Comparison of ENCODE assay signal across 21 cellular contexts in genomic region chrX:111322231-111322855, GRCh38. TPM values are rescaled to one million over a fixed set of nuclear protein-coding genes. Genes with fewer than 3 reads are reported as not detected.
"Had no signal": no experiment of that assay in that cellular context is flagged by ENCODE, and none has a peak within 500 bp of the region (broad histone marks: within the 10 kb centered on the region; RNA-seq: fewer than 3 reads in every experiment).

No MANE protein-coding gene starts in this region.

- ATAC-seq: body of pancreas; lower lobe of right lung; mucosa of descending colon; naive thymus-derived CD8-positive, alpha-beta T cell; sciatic nerve; WTC11 had no signal

- DNase-seq: activated CD4-positive, alpha-beta T cell treated with anti-CD3 and anti-CD28 coated beads for 48 hours; activated naive CD4-positive, alpha-beta T cell treated with Interleukin-2 at 50 U/mL for 16 hours; body of pancreas; central memory CD4-positive, alpha-beta T cell; cortex of kidney; effector memory CD4-positive, alpha-beta T cell; lower lobe of right lung; mucosa of descending colon; naive thymus-derived CD8-positive, alpha-beta T cell; nucleus accumbens; stimulated activated CD4-positive, alpha-beta T cell treated with anti-CD3 and anti-CD28 coated beads, Interleukin-12 subunit alpha, Interleukin-12 subunit beta, amount 100 ng/mL, for 4 hours; stimulated activated naive CD4-positive, alpha-beta T cell; substantia nigra had no signal

- H3K27ac Mint-ChIP-seq: activated T-helper 1 cell treated with anti-CD3 and anti-CD28 coated beads, Interleukin-12 subunit alpha, Interleukin-12 subunit beta, Interleukin-2, Interleukin-4 antibody, amounts not matched to agents 30 ng/mL and 10 ng/mL and 1 ng/mL, durations not matched to agents 14 hours and 24 hours and 36 hours; naive thymus-derived CD8-positive, alpha-beta T cell; T-helper 1 cell treated with Interleukin-12 subunit alpha and Interleukin-12 subunit beta and Interleukin-4 antibody, amounts not matched to agents 30 μg/mL and 1 μg/mL, for 36 hours; type B pancreatic cell; WTC11 had no signal

- H3K4me3 ChIP-seq: body of pancreas, hepatocyte, lower lobe of right lung, mucosa of descending colon, prostate gland had no signal

- H3K27ac ChIP-seq: body of pancreas, epithelial cell of prostate, hepatocyte, lower lobe of right lung, prostate gland had no signal

- H3K4me3 Mint-ChIP-seq: activated T-helper 1 cell treated with anti-CD3 and anti-CD28 coated beads, Interleukin-12 subunit alpha, Interleukin-12 subunit beta, Interleukin-2, Interleukin-4 antibody, amounts not matched to agents 30 ng/mL and 10 ng/mL and 1 ng/mL, durations not matched to agents 14 hours and 24 hours and 36 hours; naive thymus-derived CD8-positive, alpha-beta T cell; T-helper 1 cell treated with Interleukin-12 subunit alpha and Interleukin-12 subunit beta and Interleukin-4 antibody, amounts not matched to agents 30 μg/mL and 1 μg/mL, for 36 hours; type B pancreatic cell; WTC11 had no signal

- H3K4me1 Mint-ChIP-seq: naive thymus-derived CD8-positive, alpha-beta T cell had no signal

- H3K9me3 ChIP-seq: body of pancreas, lower lobe of right lung, mucosa of descending colon, prostate gland had no signal

- H3K27me3 ChIP-seq: body of pancreas had no signal

- H3K9me3 Mint-ChIP-seq: activated T-helper 1 cell treated with anti-CD3 and anti-CD28 coated beads, Interleukin-12 subunit alpha, Interleukin-12 subunit beta, Interleukin-2, Interleukin-4 antibody, amounts not matched to agents 30 ng/mL and 10 ng/mL and 1 ng/mL, durations not matched to agents 14 hours and 24 hours and 36 hours; T-helper 1 cell treated with Interleukin-12 subunit alpha and Interleukin-12 subunit beta and Interleukin-4 antibody, amounts not matched to agents 30 μg/mL and 1 μg/mL, for 36 hours; type B pancreatic cell; WTC11 had no signal

- H3K36me3 ChIP-seq: lower lobe of right lung, prostate gland had no signal

- H3K79me2 ChIP-seq: hepatocyte had no signal

- H3K4me2 ChIP-seq: hepatocyte had no signal

- H2AFZ ChIP-seq: hepatocyte had no signal

- H3K4me1 ChIP-seq: body of pancreas, lower lobe of right lung, prostate gland had no signal

- H3K36me3 Mint-ChIP-seq: naive thymus-derived CD8-positive, alpha-beta T cell; type B pancreatic cell; WTC11 had no signal

RNA-seq across cellular contexts. Expression of gene CAPN6, which starts 52.1 kb away (rescaled TPM):
- total RNA-seq: activated T-helper 1 cell treated with anti-CD3 and anti-CD28 coated beads, Interleukin-12 subunit alpha, Interleukin-12 subunit beta, Interleukin-2, Interleukin-4 antibody, amounts not matched to agents 30 ng/mL and 10 ng/mL and 1 ng/mL, durations not matched to agents 14 hours and 24 hours and 36 hours; lower lobe of right lung; naive thymus-derived CD8-positive, alpha-beta T cell had no signal
